Comparison of ENCODE assay signal across 8 cellular contexts in genomic region chr17:19507673-19508326, GRCh38. TPM values are rescaled to one million over a fixed set of nuclear protein-coding genes. Genes with fewer than 3 reads are reported as not detected.
DNase-seq lines count a peak whose midpoint lies in the region; ATAC-seq and TF ChIP-seq lines count a peak whose summit lies in the region.

No MANE protein-coding gene starts in this region.

- no peaks in the 10 kb centered on the region for H4K20me1 ChIP-seq in DOHH2 (ENCODE audit: control insufficient read depth, insufficient read depth, low read depth, low read length)

- H2AFZ ChIP-seq in parathyroid adenoma, result peak overlapping the region; percentile 99

- no peaks in the 10 kb centered on the region for H3K79me2 ChIP-seq in DOHH2 (ENCODE audit: control insufficient read depth, low read length)
- no peaks in the 10 kb centered on the region for H3K79me2 ChIP-seq in parathyroid adenoma

- H3K9me2 ChIP-seq in DOHH2 (replicated peaks; ENCODE audit: control insufficient read depth, low read length), result no peaks in the 10 kb centered on the region

- H3K4me2 ChIP-seq in DOHH2 (ENCODE audit: low read length) (peak overlapping the region; percentile 79), parathyroid adenoma (ENCODE audit: low read length) (peak overlapping the region; percentile 61)

- H3K27me3 ChIP-seq in DOHH2 (ENCODE audit: control insufficient read depth, low read length) (peaks cover 3% of the 10 kb centered on the region; the same call in 1 of the 2 replicates), HAP-1 (ENCODE audit: low read depth) (no peaks in the 10 kb centered on the region), heart left ventricle (no peaks in the 10 kb centered on the region), parathyroid adenoma (ENCODE audit: control insufficient read depth, insufficient read depth, low read length) (no peaks in the 10 kb centered on the region), tibial nerve (no peaks in the 10 kb centered on the region)

- TF ChIP-seq CTCF in DOHH2 (IDR thresholded peaks at IDR 0.05; ENCODE audit: low read depth, low read length, poor library complexity, severe bottlenecking) (no peak), heart left ventricle (IDR thresholded peaks at IDR 0.05) (no peak), parathyroid adenoma (IDR thresholded peaks at IDR 0.05) (peak; percentile 17), tibial nerve (IDR thresholded peaks at IDR 0.05) (peak in 2 of 5 experiments; percentile 16 to 36)

- ATAC-seq in heart left ventricle, result peak; percentile 79 to 94 (median 92)

- 0 to 1% (median 1%) methylated on average over 45 to 51 of the region's 51 CpGs for WGBS in adipose tissue, 3 donors
- WGBS in heart left ventricle, 4 donors, result 1% methylated on average over 23 to 51 of the region's 51 CpGs
- 1 to 3% methylated on average over 31 to 35 of the region's 51 CpGs for WGBS in tibial nerve, 2 donors

- TF ChIP-seq EP300 in tibial nerve (IDR thresholded peaks at IDR 0.05), result peak in 1 of 2 donors; percentile 90

- H3K27ac ChIP-seq in DOHH2 (ENCODE audit: low read depth, low read length) (no peak overlapping the region), adipose tissue (ENCODE audit: low read depth, low read length) (peak overlapping the region; percentile 43), heart left ventricle (peak overlapping the region; percentile 65 to 94 (median 80)), parathyroid adenoma (peak overlapping the region; percentile 85), tibial nerve (peak overlapping the region; percentile 94 to 98 (median 96))

- peaks cover 26% of the 10 kb centered on the region for H3K4me1 ChIP-seq in DOHH2 (ENCODE audit: control insufficient read depth, low read length)
- peaks cover 17% of the 10 kb centered on the region for H3K4me1 ChIP-seq in HAP-1
- H3K4me1 ChIP-seq in heart left ventricle, result peaks cover 0 to 13% (median 0%) of the 10 kb centered on the region in 12 donors
- peaks cover 3% of the 10 kb centered on the region for H3K4me1 ChIP-seq in parathyroid adenoma
- H3K4me1 ChIP-seq in tibial nerve, result peaks cover 0 to 18% (median 0%) of the 10 kb centered on the region in 4 donors

- in situ Hi-C loops in HAP-1 (cut with MboI; ENCODE audit: low sequenced_read_pairs), result no loop called here

- H3K36me3 ChIP-seq in DOHH2 (ENCODE audit: control insufficient read depth, low read length) (no peaks in the 10 kb centered on the region), HAP-1 (replicated peaks) (no peaks in the 10 kb centered on the region), heart left ventricle (no peaks in the 10 kb centered on the region), parathyroid adenoma (ENCODE audit: control insufficient read depth, insufficient read depth, low read length) (no peaks in the 10 kb centered on the region), tibial nerve (no peaks in the 10 kb centered on the region)

- intact Hi-C loops in heart left ventricle (cut with DNase I), result loop anchor here in 1 of 10 donors (2.0 kb wide), 1 partner anchor 139 kb away; no protein-coding TSS in a partner anchor

- H3K9me3 ChIP-seq in DOHH2 (ENCODE audit: control insufficient read depth, insufficient read depth, low read length) (no peaks in the 10 kb centered on the region), HAP-1 (no peaks in the 10 kb centered on the region), heart left ventricle (no peaks in the 10 kb centered on the region), parathyroid adenoma (ENCODE audit: control insufficient read depth, low read length) (no peaks in the 10 kb centered on the region), tibial nerve (no peaks in the 10 kb centered on the region)

- peaks cover 8% of the 10 kb centered on the region for H3F3A ChIP-seq in DOHH2 (ENCODE audit: control insufficient read depth, insufficient read depth)

- peak overlapping the region; percentile 91 for H3K4me3 ChIP-seq in DOHH2 (ENCODE audit: low read length)
- peak overlapping the region; percentile 76 for H3K4me3 ChIP-seq in HAP-1
- peak overlapping the region; percentile 45 to 82 (median 70) for H3K4me3 ChIP-seq in heart left ventricle
- H3K4me3 ChIP-seq in parathyroid adenoma (ENCODE audit: low read depth, low read length), result peak overlapping the region; percentile 65
- peak overlapping the region; percentile 52 to 95 (median 66) for H3K4me3 ChIP-seq in tibial nerve

- DNase-seq in HAP-1 (ENCODE audit: low spot score in 2 of 2), result peak; percentile 91 to 93
- DNase-seq in NCI-H1048 (lab: John Stamatoyannopoulos, UW), result peak; percentile 64
- peak; percentile 80 for DNase-seq in T follicular helper cell (ENCODE audit: low read depth)
- DNase-seq in heart left ventricle, result peak; percentile 81 to 89 (median 89)
- peak; percentile 92 to 99 for DNase-seq in tibial nerve (ENCODE audit: low spot score in 2 of 2)

- TF ChIP-seq POLR2A in heart left ventricle (IDR thresholded peaks at IDR 0.05), result peak in 1 of 2 donors; percentile 27
- TF ChIP-seq POLR2A in tibial nerve (IDR thresholded peaks at IDR 0.05), result peak; percentile 30 to 62

- H3K9ac ChIP-seq in parathyroid adenoma, result peak overlapping the region; percentile 69

RNA-seq across cellular contexts. Expression of gene SLC47A1, which starts 25.9 kb away (rescaled TPM):
- 1 to 10 TPM in 1 of 3 donors, under 1 TPM in 2; 0.22 to 1.0 (median 0.36) TPM for polyA plus RNA-seq in adipose tissue
- total RNA-seq in heart left ventricle, result 10 to 100 TPM in 7 of 9 donors, 1 to 10 TPM in 2; 5.8 to 25.5 (median 12.4) TPM
- polyA plus RNA-seq in heart left ventricle, result 1 to 10 TPM; 1.8 to 9.1 TPM
- 10 to 100 TPM; 11.1 to 31.4 (median 19.5) TPM for total RNA-seq in tibial nerve
